ENCODE assay signal across 19 cellular contexts in genomic region chr9:37210737-37211523, GRCh38.
DNase-seq lines count a peak whose midpoint lies in the region; ATAC-seq, FAIRE-seq and TF ChIP-seq lines count a peak whose summit lies in the region.
"Had no signal": no experiment of that assay in that cellular context is flagged by ENCODE, and none has a peak within 500 bp of the region (broad histone marks: within the 10 kb centered on the region; RNA-seq: fewer than 3 reads in every experiment).

No MANE protein-coding gene starts in this region.

- peak overlapping the region; percentile 24 for H3K27ac Mint-ChIP-seq in T-helper 2 cell treated with Interferon-gamma antibody and Interleukin-4, amounts not matched to agents 5 μg/mL and 100 μg/mL, for 36 hours
- no peak overlapping the region for H3K27ac Mint-ChIP-seq in osteocyte (ENCODE audit: unreplicated experiment)

- H3K27me3 ChIP-seq in BLaER1, result no peaks in the 10 kb centered on the region
- H3K27me3 ChIP-seq: left lung had no signal

- H3K9ac ChIP-seq in BLaER1, result no peak overlapping the region

- no peaks in the 10 kb centered on the region for H3K9me3 ChIP-seq in BLaER1
- H3K9me3 ChIP-seq: left lung, psoas muscle, thoracic aorta had no signal

- no peaks in the 10 kb centered on the region for H3K27me3 Mint-ChIP-seq in T-helper 2 cell treated with Interferon-gamma antibody and Interleukin-4, amounts not matched to agents 5 μg/mL and 100 μg/mL, for 36 hours (ENCODE audit: low read depth)
- no peaks in the 10 kb centered on the region for H3K27me3 Mint-ChIP-seq in osteocyte (ENCODE audit: unreplicated experiment)

- peaks cover 95% of the 10 kb centered on the region for H3K4me1 ChIP-seq in BLaER1
- H3K4me1 ChIP-seq: psoas muscle had no signal

- peaks cover 36% of the 10 kb centered on the region for H3K4me1 Mint-ChIP-seq in T-helper 2 cell treated with Interferon-gamma antibody and Interleukin-4, amounts not matched to agents 5 μg/mL and 100 μg/mL, for 36 hours (ENCODE audit: low read depth)
- H3K4me1 Mint-ChIP-seq in osteocyte (ENCODE audit: unreplicated experiment), result peaks cover 11% of the 10 kb centered on the region

- FAIRE-seq in GM19239 (lab: Jason Lieb, UNC), result peak; percentile 89
- FAIRE-seq: HepG2 had no signal

- ATAC-seq in HG03159 (IDR thresholded peaks at IDR 0.05; ENCODE audit: unreplicated experiment), result no peak
- ATAC-seq: HepG2, left lung, psoas muscle had no signal

- H3K4me3 ChIP-seq in BLaER1, result no peak overlapping the region
- H3K4me3 ChIP-seq: left lung, psoas muscle, thoracic aorta had no signal

- peak overlapping the region; percentile 58 for H3K4me2 ChIP-seq in BLaER1

- DNase-seq in GM19239 (ENCODE audit: insufficient read length, low spot score) (no peak), iris pigment epithelial cell (ENCODE audit: low read depth) (peak; percentile 15), SIG-M5 (lab: John Stamatoyannopoulos, UW) (no peak), osteocyte (ENCODE audit: extremely low spot score, unreplicated experiment) (no peak), NCI-H69 (lab: John Stamatoyannopoulos, UW) (no peak)
- DNase-seq in T-helper 2 cell treated with Interferon-gamma antibody and Interleukin-4, amounts not matched to agents 5 μg/mL and 100 μg/mL, for 36 hours (ENCODE audit: low spot score), result no peak
- DNase-seq: anterior cingulate cortex; cortex of kidney; hippocampal formation; left lung; NCI-H1105 treated with DMSO at 0.1 percent for 48 hours; NCI-H2227 treated with DMSO at 0.1 percent for 48 hours; psoas muscle; stimulated activated CD4-positive, alpha-beta T cell treated with anti-CD3 and anti-CD28 coated beads, Interleukin-15, amount 100 ng/mL, for 24 hours had no signal

- H3K4me3 Mint-ChIP-seq in T-helper 2 cell treated with Interferon-gamma antibody and Interleukin-4, amounts not matched to agents 5 μg/mL and 100 μg/mL, for 36 hours, result peak overlapping the region; percentile 3
- H3K4me3 Mint-ChIP-seq in osteocyte (ENCODE audit: unreplicated experiment), result no peak overlapping the region
- H3K4me3 Mint-ChIP-seq: CD14-positive monocyte had no signal

- H3K36me3 Mint-ChIP-seq in T-helper 2 cell treated with Interferon-gamma antibody and Interleukin-4, amounts not matched to agents 5 μg/mL and 100 μg/mL, for 36 hours (ENCODE audit: low read depth), result peaks cover 25% of the 10 kb centered on the region
- peaks cover 15% of the 10 kb centered on the region for H3K36me3 Mint-ChIP-seq in osteocyte (ENCODE audit: unreplicated experiment)

- H3K27ac ChIP-seq in BLaER1, result 0 out of 2 replicates have a peak overlapping the region, but pooled peaks have one; percentile 1
- H3K27ac ChIP-seq: left lung, psoas muscle, thoracic aorta had no signal

- H3K9me3 Mint-ChIP-seq in T-helper 2 cell treated with Interferon-gamma antibody and Interleukin-4, amounts not matched to agents 5 μg/mL and 100 μg/mL, for 36 hours, result no peaks in the 10 kb centered on the region
- no peaks in the 10 kb centered on the region for H3K9me3 Mint-ChIP-seq in osteocyte (ENCODE audit: unreplicated experiment)

- H4K20me1 ChIP-seq in BLaER1, result peaks cover 100% of the 10 kb centered on the region

- no peak for TF ChIP-seq CTCF in osteocyte (IDR thresholded peaks at IDR 0.05)

- H3K36me3 ChIP-seq in BLaER1, result peaks cover 84% of the 10 kb centered on the region
- H3K36me3 ChIP-seq: thoracic aorta had no signal
